Comparison of ENCODE assay signal across 10 cellular contexts in genomic region chrX:95318882-95319281, GRCh38.
DNase-seq lines count a peak whose midpoint lies in the region; ATAC-seq lines count a peak whose summit lies in the region.
"Had no signal": no experiment of that assay in that cellular context is flagged by ENCODE, and none has a peak within 500 bp of the region (broad histone marks: within the 10 kb centered on the region; RNA-seq: fewer than 3 reads in every experiment).

No MANE protein-coding gene starts in this region.

- no peaks in the 10 kb centered on the region for H3K36me3 Mint-ChIP-seq in activated CD4-positive, alpha-beta memory T cell treated with anti-CD3 and anti-CD28 coated beads, Interleukin-2, amount 10 ng/mL, durations not matched to agents 7 days and 5 days (ENCODE audit: low read depth)
- H3K36me3 Mint-ChIP-seq in activated naive CD4-positive, alpha-beta T cell treated with anti-CD3 and anti-CD28 coated beads, Interleukin-2, amount 10 ng/mL, durations not matched to agents 7 days and 5 days, result no peaks in the 10 kb centered on the region

- no peak overlapping the region for H3K27ac Mint-ChIP-seq in activated CD4-positive, alpha-beta memory T cell treated with anti-CD3 and anti-CD28 coated beads, Interleukin-2, amount 10 ng/mL, durations not matched to agents 7 days and 5 days
- H3K27ac Mint-ChIP-seq in activated naive CD4-positive, alpha-beta T cell treated with anti-CD3 and anti-CD28 coated beads, Interleukin-2, amount 10 ng/mL, durations not matched to agents 7 days and 5 days, result no peak overlapping the region

- ATAC-seq in GM19351 (IDR thresholded peaks at IDR 0.05; ENCODE audit: unreplicated experiment), result peak; percentile 84

- CTCF ChIA-PET in activated CD4-positive, alpha-beta memory T cell treated with anti-CD3 and anti-CD28 coated beads, Interleukin-2, amount 10 ng/mL, durations not matched to agents 7 days and 5 days (lab: Charles Lee), result no interaction called here
- CTCF ChIA-PET in activated naive CD4-positive, alpha-beta T cell treated with anti-CD3 and anti-CD28 coated beads, Interleukin-2, amount 10 ng/mL, durations not matched to agents 7 days and 5 days (lab: Charles Lee), result interaction anchor here (0.8 kb wide), 1 partner anchor 13 kb away, joined by 3 read pairs; no protein-coding TSS in a partner anchor

- H3K4me1 Mint-ChIP-seq in activated CD4-positive, alpha-beta memory T cell treated with anti-CD3 and anti-CD28 coated beads, Interleukin-2, amount 10 ng/mL, durations not matched to agents 7 days and 5 days, result no peaks in the 10 kb centered on the region
- no peaks in the 10 kb centered on the region for H3K4me1 Mint-ChIP-seq in activated naive CD4-positive, alpha-beta T cell treated with anti-CD3 and anti-CD28 coated beads, Interleukin-2, amount 10 ng/mL, durations not matched to agents 7 days and 5 days

- H3K9me3 Mint-ChIP-seq in activated CD4-positive, alpha-beta memory T cell treated with anti-CD3 and anti-CD28 coated beads, Interleukin-2, amount 10 ng/mL, durations not matched to agents 7 days and 5 days, result no peaks in the 10 kb centered on the region
- H3K9me3 Mint-ChIP-seq in activated naive CD4-positive, alpha-beta T cell treated with anti-CD3 and anti-CD28 coated beads, Interleukin-2, amount 10 ng/mL, durations not matched to agents 7 days and 5 days, result no peaks in the 10 kb centered on the region

- H3K4me3 Mint-ChIP-seq in activated CD4-positive, alpha-beta memory T cell treated with anti-CD3 and anti-CD28 coated beads, Interleukin-2, amount 10 ng/mL, durations not matched to agents 7 days and 5 days, result no peak overlapping the region
- H3K4me3 Mint-ChIP-seq in activated naive CD4-positive, alpha-beta T cell treated with anti-CD3 and anti-CD28 coated beads, Interleukin-2, amount 10 ng/mL, durations not matched to agents 7 days and 5 days, result no peak overlapping the region

- POLR2A ChIA-PET in activated CD4-positive, alpha-beta memory T cell treated with anti-CD3 and anti-CD28 coated beads, Interleukin-2, amount 10 ng/mL, durations not matched to agents 7 days and 5 days (lab: Charles Lee), result no interaction called here

- DNase-seq in COLO829 (ENCODE audit: low spot score) (peak; percentile 13), NCI-H82 treated with DMSO at 0.1 percent for 48 hours (lab: John Stamatoyannopoulos, UW; ENCODE audit: unreplicated experiment) (peak; percentile 0), foreskin melanocyte (peak; percentile 0), OCI-M2 (lab: John Stamatoyannopoulos, UW; ENCODE audit: unreplicated experiment) (no peak), GDM1 (lab: John Stamatoyannopoulos, UW) (no peak)
- DNase-seq in activated CD4-positive, alpha-beta memory T cell treated with anti-CD3 and anti-CD28 coated beads, Interleukin-2, amount 10 ng/mL, durations not matched to agents 7 days and 5 days, result no peak
- DNase-seq in activated naive CD4-positive, alpha-beta T cell treated with anti-CD3 and anti-CD28 coated beads, Interleukin-2, amount 10 ng/mL, durations not matched to agents 7 days and 5 days, result no peak
- DNase-seq: amniotic stem cell, posterior cingulate gyrus had no signal

- no peaks in the 10 kb centered on the region for H3K27me3 Mint-ChIP-seq in activated CD4-positive, alpha-beta memory T cell treated with anti-CD3 and anti-CD28 coated beads, Interleukin-2, amount 10 ng/mL, durations not matched to agents 7 days and 5 days
- no peaks in the 10 kb centered on the region for H3K27me3 Mint-ChIP-seq in activated naive CD4-positive, alpha-beta T cell treated with anti-CD3 and anti-CD28 coated beads, Interleukin-2, amount 10 ng/mL, durations not matched to agents 7 days and 5 days

Comparison
In these comparisons a context has a peak if more than half of its experiments do, and no peak if none do; other contexts are left out.
1. DNase-seq: peak in COLO829 (single experiment), NCI-H82 treated with DMSO at 0.1 percent for 48 hours (single experiment) and foreskin melanocyte (single experiment); none in activated CD4-positive, alpha-beta memory T cell treated with anti-CD3 and anti-CD28 coated beads, Interleukin-2, amount 10 ng/mL, durations not matched to agents 7 days and 5 days (single experiment), OCI-M2 (single experiment), activated naive CD4-positive, alpha-beta T cell treated with anti-CD3 and anti-CD28 coated beads, Interleukin-2, amount 10 ng/mL, durations not matched to agents 7 days and 5 days (single experiment) and GDM1 (single experiment).